Comparison of ENCODE assay signal across 19 cellular contexts in the genomic region with DNA sequence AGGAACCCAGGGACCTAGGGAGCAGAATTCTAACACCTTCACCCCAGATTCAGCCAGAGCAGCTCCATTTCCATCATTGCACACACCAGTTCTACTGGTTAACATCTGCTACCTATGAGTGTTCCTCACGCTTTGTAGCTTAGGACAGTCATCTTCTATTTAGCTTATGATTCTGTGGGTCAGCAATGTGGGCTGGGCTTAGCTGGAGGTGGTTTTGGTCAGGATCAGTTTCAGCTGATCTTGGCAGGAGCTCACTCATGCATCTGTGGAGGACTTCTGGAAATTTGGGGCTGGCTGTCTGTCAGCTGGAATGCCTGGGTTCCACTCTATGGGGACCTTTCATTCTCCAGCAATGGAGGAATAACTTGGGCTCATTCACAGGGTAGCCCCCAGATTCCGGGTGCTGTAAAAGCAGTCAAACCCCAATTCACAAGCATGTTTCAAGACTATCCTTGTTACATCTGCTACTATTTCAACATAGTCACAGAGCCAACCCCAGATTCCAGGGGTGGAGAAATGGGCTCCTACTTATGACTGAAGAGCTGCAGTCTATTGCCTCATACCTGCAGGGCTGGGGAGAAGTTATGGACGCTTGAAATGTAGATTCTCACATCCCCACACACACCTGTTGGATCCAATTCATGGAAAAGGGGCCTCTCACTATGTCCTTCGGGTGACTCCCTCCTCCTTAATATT. TPM values are rescaled to one million over a fixed set of nuclear protein-coding genes. Genes with fewer than 3 reads are reported as not detected.
DNase-seq lines count a peak whose midpoint lies in the region; ATAC-seq and TF ChIP-seq lines count a peak whose summit lies in the region.
"Had no signal": no experiment of that assay in that cellular context is flagged by ENCODE, and none has a peak within 500 bp of the region (broad histone marks: within the 10 kb centered on the region; RNA-seq: fewer than 3 reads in every experiment).

No MANE protein-coding gene starts in this region.

- no peak overlapping the region for H3K27ac ChIP-seq in mammary epithelial cell (ENCODE audit: insufficient read depth, low read depth, low read length)
- peak overlapping the region; percentile 74 to 84 for H3K27ac ChIP-seq in liver (ENCODE audit: low read depth in 1 of 2, low read length in 2 of 2)
- H3K27ac ChIP-seq in Karpas-422 (ENCODE audit: low read length) = no peak overlapping the region
- H3K27ac ChIP-seq: A549, sigmoid colon, tibial nerve had no signal

- 59% methylated on average over 4 of the region's 4 CpGs for WGBS in mammary epithelial cell (ENCODE audit: low coverage, missing lambda C conversion rate)
- 48% methylated on average over 4 of the region's 4 CpGs for WGBS in liver

- H4K20me1 ChIP-seq in mammary epithelial cell (ENCODE audit: insufficient read depth, low read length) (no peaks in the 10 kb centered on the region), Karpas-422 (ENCODE audit: insufficient read depth, low read depth, low read length) (no peaks in the 10 kb centered on the region)

- H3K9me3 ChIP-seq in mammary epithelial cell (replicated peaks; ENCODE audit: insufficient read depth, low read length) = peaks cover 10% of the 10 kb centered on the region
- peaks cover 0 to 2% (median 0%) of the 10 kb centered on the region in 4 donors for H3K9me3 ChIP-seq in liver (ENCODE audit: control insufficient read depth in 4 of 4, low read length in 3 of 4)
- no peaks in the 10 kb centered on the region for H3K9me3 ChIP-seq in Karpas-422 (ENCODE audit: low read length)
- H3K9me3 ChIP-seq: A549, sigmoid colon had no signal

- no TSS peak for BruUV-seq in mammary epithelial cell (replicated peaks; lab: Mats Ljungman, UMichigan)

- H3K9ac ChIP-seq in mammary epithelial cell (ENCODE audit: insufficient read depth, low read length) = no peak overlapping the region
- H3K9ac ChIP-seq in liver (ENCODE audit: low read depth in 1 of 2, low read length in 2 of 2) = no peak overlapping the region
- no peak overlapping the region for H3K9ac ChIP-seq in Karpas-422 (ENCODE audit: low read length)

- no peaks in the 10 kb centered on the region for H3K27me3 ChIP-seq in mammary epithelial cell (ENCODE audit: insufficient read depth, low read length)
- no peaks in the 10 kb centered on the region for H3K27me3 ChIP-seq in liver (ENCODE audit: control insufficient read depth in 4 of 4, insufficient read depth in 4 of 4, low read length in 3 of 4)
- H3K27me3 ChIP-seq in Karpas-422 (ENCODE audit: low read length) = no peaks in the 10 kb centered on the region
- H3K27me3 ChIP-seq: sigmoid colon, tibial nerve had no signal

- H3K4me1 ChIP-seq in mammary epithelial cell (ENCODE audit: insufficient read depth, low read length) = no peaks in the 10 kb centered on the region
- H3K4me1 ChIP-seq in liver (ENCODE audit: control insufficient read depth in 4 of 4, insufficient read depth in 4 of 4, low read length in 3 of 4) = peaks cover 7 to 41% (median 36%) of the 10 kb centered on the region in 4 donors
- no peaks in the 10 kb centered on the region for H3K4me1 ChIP-seq in Karpas-422 (ENCODE audit: low read length)
- H3K4me1 ChIP-seq: A549, sigmoid colon, tibial nerve had no signal

- no peaks in the 10 kb centered on the region for H3K36me3 ChIP-seq in mammary epithelial cell (ENCODE audit: insufficient read depth, low read length)
- peaks cover 2 to 6% (median 2%) of the 10 kb centered on the region in 4 donors for H3K36me3 ChIP-seq in liver (ENCODE audit: control insufficient read depth in 4 of 4, insufficient read depth in 3 of 4, low read depth in 1 of 4, low read length in 3 of 4)
- no peaks in the 10 kb centered on the region for H3K36me3 ChIP-seq in Karpas-422 (ENCODE audit: insufficient read depth, low read length)
- H3K36me3 ChIP-seq: sigmoid colon had no signal

- DNase-seq in AG08395 (ENCODE audit: low spot score) (peak; percentile 25), HS-5 (ENCODE audit: low read depth) (peak; percentile 4), mammary epithelial cell (peak; percentile 43), NCI-H1105 (lab: John Stamatoyannopoulos, UW) (no peak), AG08396 (ENCODE audit: low spot score) (no peak), Karpas-422 (no peak)
- DNase-seq: activated CD8-positive, alpha-beta memory T cell treated with anti-CD3 and anti-CD28 coated beads, Interleukin-2, amount 50 U/mL, for 48 hours; activated naive CD4-positive, alpha-beta T cell treated with anti-CD3 and anti-CD28 coated beads for 36 hours; H7; mesenchymal stem cell; NCI-H1048; nephron progenitor cell; NK-92 treated with Interleukin-12 subunit alpha and Interleukin-12 subunit beta, amount 100 ng/mL, for 24 hours; sigmoid colon had no signal

- TF ChIP-seq RAD21 in liver (IDR thresholded peaks at IDR 0.05) = peak in 1 of 2 donors; percentile 10

- no peaks in the 10 kb centered on the region for H3K79me2 ChIP-seq in mammary epithelial cell (ENCODE audit: insufficient read depth, low read length)
- H3K79me2 ChIP-seq in Karpas-422 (ENCODE audit: low read length) = no peaks in the 10 kb centered on the region

- CTCF ChIA-PET in mammary epithelial cell (lab: Charles Lee; ENCODE audit: low non-redundant PET) = no interaction called here

- no peak for ATAC-seq in HG03045 (IDR thresholded peaks at IDR 0.05; ENCODE audit: unreplicated experiment)

- in situ Hi-C loops in mammary epithelial cell (cut with MboI; ENCODE audit: low sequenced_read_pairs in 2 of 2) = no loop called here

- intact Hi-C loops in mammary epithelial cell (cut with micrococcal nuclease) = no loop called here

- H2AFZ ChIP-seq in mammary epithelial cell (ENCODE audit: low read depth, low read length) (no peak overlapping the region), Karpas-422 (ENCODE audit: low read length) (no peak overlapping the region)

- TF ChIP-seq CTCF in mammary epithelial cell (conservative IDR thresholded peaks at IDR 0.05 in 1 of 2, IDR thresholded peaks at IDR 0.05 in 1 of 2; ENCODE audit: extremely low read depth in 1 of 2, insufficient read depth in 1 of 2, low read depth in 1 of 2, low read length in 2 of 2) (no peak), liver (IDR thresholded peaks at IDR 0.05; ENCODE audit: low read depth, low read length, missing input control) (no peak)

- H3K9me2 ChIP-seq in Karpas-422 (replicated peaks; ENCODE audit: insufficient read depth, low read length) = no peaks in the 10 kb centered on the region

- H3K4me3 ChIP-seq in mammary epithelial cell (replicated peaks in 1 of 3; ENCODE audit: insufficient read depth in 1 of 3, low read depth in 2 of 3, low read length in 3 of 3) = no peak overlapping the region
- H3K4me3 ChIP-seq in liver (ENCODE audit: low read depth in 1 of 3, low read length in 3 of 3) = peak overlapping the region in 1 of 3 donors; percentile 24
- no peak overlapping the region for H3K4me3 ChIP-seq in Karpas-422 (ENCODE audit: low read length)
- H3K4me3 ChIP-seq: A549, sigmoid colon, tibial nerve had no signal

- no peak overlapping the region for H3K4me2 ChIP-seq in mammary epithelial cell (ENCODE audit: insufficient read depth, low read depth, low read length)
- no peak overlapping the region for H3K4me2 ChIP-seq in Karpas-422 (ENCODE audit: low read depth, low read length, poor library complexity, severe bottlenecking)
- H3K4me2 ChIP-seq: A549 had no signal

- dilution Hi-C loops in mammary epithelial cell (cut with HindIII; ENCODE audit: low sequenced_read_pairs) = no loop called here

TF ChIP-seq in liver, 16 proteins besides CTCF, POLR2A, EP300 and RAD21 (continues in another document):
- TF ChIP-seq TAF1 (conservative IDR thresholded peaks at IDR 0.05) = peak; percentile 22

RNA-seq across cellular contexts. Expression of a gene that starts 3.4 kb away (rescaled TPM):
- not detected for total RNA-seq in mammary epithelial cell
- not detected for polyA plus RNA-seq in mammary epithelial cell
- polyA minus RNA-seq in mammary epithelial cell = not detected
- total RNA-seq in liver = over 10,000 TPM; 13,922 to 117,679 TPM
- over 10,000 TPM; 42,039 to 64,932 TPM for polyA plus RNA-seq in liver
- total RNA-seq in Karpas-422 (2014; rRNA removed; shearing (Covaris generic); ENCODE audit: low replicate concordance) = not detected in 2 replicates
- total RNA-seq: activated naive CD4-positive, alpha-beta T cell treated with anti-CD3 and anti-CD28 coated beads for 36 hours; fibroblast of villous mesenchyme had no signal

RNA-seq across cellular contexts. Expression of a gene that starts 12.1 kb away (rescaled TPM):
- not detected for total RNA-seq in mammary epithelial cell
- not detected for polyA plus RNA-seq in mammary epithelial cell
- polyA minus RNA-seq in mammary epithelial cell = not detected
- total RNA-seq in liver = 100 to 1,000 TPM in 1 of 2 donors, 10 to 100 TPM in 1; 94.5 to 129 TPM
- 1,000 to 10,000 TPM in 1 of 2 donors, 100 to 1,000 TPM in 1; 201 to 1,958 TPM for polyA plus RNA-seq in liver
- not detected in 2 replicates for total RNA-seq in Karpas-422 (2014; rRNA removed; shearing (Covaris generic); ENCODE audit: low replicate concordance)
- total RNA-seq: activated naive CD4-positive, alpha-beta T cell treated with anti-CD3 and anti-CD28 coated beads for 36 hours; fibroblast of villous mesenchyme; H7 had no signal
- polyA plus RNA-seq: A549 had no signal

RNA-seq across cellular contexts. Expression of a gene that starts 42.4 kb away (rescaled TPM):
- total RNA-seq in mammary epithelial cell = 1 to 10 TPM; 2.0 to 5.9 TPM
- polyA plus RNA-seq in mammary epithelial cell = 5.1 TPM
- 1.4 TPM for polyA minus RNA-seq in mammary epithelial cell
- 100 to 1,000 TPM in 1 of 2 donors, 10 to 100 TPM in 1; 14.4 to 150 TPM for total RNA-seq in liver
- 10 to 100 TPM; 62.7 to 96.1 TPM for polyA plus RNA-seq in liver
- total RNA-seq in Karpas-422 (2014; rRNA removed; shearing (Covaris generic); ENCODE audit: low replicate concordance) = 7.6 and 14.2 TPM in 2 replicates

RNA-seq across cellular contexts. Expression of a gene that starts 42.5 kb away (rescaled TPM):
- total RNA-seq in mammary epithelial cell (10 to 100 TPM in 1 of 2 donors, 1 to 10 TPM in 1; 7.5 to 16.3 TPM), liver (10 to 100 TPM in 1 of 2 donors, 1 to 10 TPM in 1; 5.0 to 11.6 TPM)
- polyA plus RNA-seq in mammary epithelial cell (10.2 TPM), liver (1 to 10 TPM; 6.6 to 8.4 TPM)
- 5.8 TPM for polyA minus RNA-seq in mammary epithelial cell
- total RNA-seq in Karpas-422 (2014; rRNA removed; shearing (Covaris generic); ENCODE audit: low replicate concordance) = 11.7 and 15.2 TPM in 2 replicates

RNA-seq across cellular contexts. Expression of a gene that starts 42.7 kb away (rescaled TPM):
- total RNA-seq in mammary epithelial cell (10 to 100 TPM; 32.3 to 62.9 TPM), liver (10 to 100 TPM; 27.5 to 40.9 TPM)
- polyA plus RNA-seq in mammary epithelial cell (35.5 TPM), liver (10 to 100 TPM; 13.9 to 17.9 TPM)
- polyA minus RNA-seq in mammary epithelial cell = 59.6 TPM
- total RNA-seq in Karpas-422 (2014; rRNA removed; shearing (Covaris generic); ENCODE audit: low replicate concordance) = 32.3 and 57.4 TPM in 2 replicates

Comparison
In these comparisons a context has a peak if more than half of its experiments do, and no peak if none do; other contexts are left out.
1. DNase-seq: peak in AG08395 (single experiment), HS-5 (single experiment) and mammary epithelial cell (single experiment); none in NCI-H1105 (single experiment), AG08396 (single experiment) and Karpas-422 (single experiment).
2. H3K27ac ChIP-seq: peak in liver (2 of 2); none in mammary epithelial cell (single experiment) and Karpas-422 (single experiment).
3. RNA of a gene that starts 3.4 kb away (total RNA-seq): 13,922 to 117,679 TPM in liver; not detected in mammary epithelial cell and not detected in Karpas-422; every median in the first group is over 1,000 times any median in the second.
4. RNA of a gene that starts 12.1 kb away (total RNA-seq): 94.5 to 129 TPM in liver; not detected in mammary epithelial cell and not detected in Karpas-422; every median in the first group is over 10 times any median in the second.